In the genomic region with DNA sequence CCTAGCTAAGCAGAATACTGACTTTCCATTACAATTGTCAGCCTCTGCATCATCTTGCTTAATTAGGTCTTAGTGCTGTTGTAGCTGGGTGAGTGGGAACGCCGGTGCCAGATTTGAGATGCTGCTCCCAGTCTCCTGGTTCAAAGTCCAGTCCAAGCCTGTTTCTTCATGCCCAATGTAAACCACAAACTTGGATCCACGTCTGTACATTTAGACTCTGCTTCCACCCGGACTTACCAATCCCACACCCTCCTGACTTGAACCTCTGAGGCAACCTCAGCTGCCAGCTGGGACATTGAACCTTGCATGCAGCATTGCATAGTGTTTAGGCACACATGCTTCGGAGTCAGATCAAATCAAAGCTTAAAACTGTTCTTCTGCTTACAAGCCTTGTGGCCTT, we compare ENCODE assay signal across 27 cellular contexts. TPM values are rescaled to one million over a fixed set of nuclear protein-coding genes. Genes with fewer than 3 reads are reported as not detected.
DNase-seq lines count a peak whose midpoint lies in the region; ATAC-seq, FAIRE-seq and TF ChIP-seq lines count a peak whose summit lies in the region.
"Had no signal": no experiment of that assay in that cellular context is flagged by ENCODE, and none has a peak within 500 bp of the region (broad histone marks: within the 10 kb centered on the region; RNA-seq: fewer than 3 reads in every experiment).

No MANE protein-coding gene starts in this region.

- H2AFZ ChIP-seq in mesenchymal stem cell (ENCODE audit: low read depth, low read length), result no peak overlapping the region

- H3K27me3 Mint-ChIP-seq in activated CD8-positive, alpha-beta T cell treated with anti-CD3 and anti-CD28 coated beads, Interleukin-2, amount 10 ng/mL, durations not matched to agents 7 days and 5 days (ENCODE audit: low read depth), result peaks cover 3% of the 10 kb centered on the region
- H3K27me3 Mint-ChIP-seq in activated CD8-positive, alpha-beta T cell treated with anti-CD3 and anti-CD28 coated beads for 36 hours, result no peaks in the 10 kb centered on the region
- H3K27me3 Mint-ChIP-seq: activated CD4-positive, alpha-beta T cell treated with anti-CD3 and anti-CD28 coated beads for 36 hours; CD4-positive, CD25-positive, alpha-beta regulatory T cell; progenitor cell of endocrine pancreas had no signal

- no peak for TF ChIP-seq CTCF in activated CD8-positive, alpha-beta T cell treated with anti-CD3 and anti-CD28 coated beads for 36 hours (IDR thresholded peaks at IDR 0.05)

- H3K23ac ChIP-seq in mesenchymal stem cell (ENCODE audit: low read length in 2 of 2), result no peak overlapping the region

- no peak overlapping the region for H2BK15ac ChIP-seq in mesenchymal stem cell (ENCODE audit: low read depth, poor library complexity, severe bottlenecking)

- no peak for FAIRE-seq in frontal cortex (lab: Jason Lieb, UNC)
- FAIRE-seq: endometrium, GM12878 had no signal

- H3K4ac ChIP-seq in mesenchymal stem cell (ENCODE audit: low read depth in 1 of 2, low read length in 2 of 2), result no peak overlapping the region

- ATAC-seq in activated CD8-positive, alpha-beta T cell treated with anti-CD3 and anti-CD28 coated beads, Interleukin-2, amount 10 ng/mL, durations not matched to agents 7 days and 5 days, result no peak
- no peak for ATAC-seq in activated CD8-positive, alpha-beta T cell treated with anti-CD3 and anti-CD28 coated beads for 36 hours
- ATAC-seq in GM18505 (IDR thresholded peaks at IDR 0.05; ENCODE audit: unreplicated experiment) (no peak), Right ventricle myocardium inferior (no peak)
- ATAC-seq: activated CD4-positive, alpha-beta T cell treated with anti-CD3 and anti-CD28 coated beads for 36 hours; GM12878; stimulated activated naive CD8-positive, alpha-beta T cell treated with anti-CD3 and anti-CD28 coated beads, Interleukin-15, Interleukin-2, amounts not matched to agents 100 U/mL and 50 U/mL, for 24 hours had no signal

- peak; percentile 16 for DNase-seq in activated CD8-positive, alpha-beta T cell treated with anti-CD3 and anti-CD28 coated beads, Interleukin-2, amount 10 ng/mL, durations not matched to agents 7 days and 5 days
- no peak for DNase-seq in activated CD8-positive, alpha-beta T cell treated with anti-CD3 and anti-CD28 coated beads for 36 hours
- no peak for DNase-seq in mesenchymal stem cell
- DNase-seq in NCI-H69 (lab: John Stamatoyannopoulos, UW), result no peak
- no peak for DNase-seq in frontal cortex (ENCODE audit: low spot score in 2 of 2)
- no peak for DNase-seq in Right ventricle myocardium inferior (ENCODE audit: missing footprints)
- DNase-seq: activated CD4-positive, alpha-beta T cell treated with anti-CD3 and anti-CD28 coated beads for 36 hours; activated CD8-positive, alpha-beta memory T cell treated with anti-CD3 and anti-CD28 coated beads for 24 hours; activated gamma-delta T cell treated with Interleukin-2 at 50 U/mL for 16 hours; activated T-cell treated with anti-CD3 and anti-CD28 coated beads, Interleukin-2, amount 50 U/mL, for 1 hour; CD4-positive, CD25-positive, alpha-beta regulatory T cell; IMR-90; NCI-H1092; NCI-H1694 treated with DMSO at 0.1 percent for 48 hours; RPMI8226; sigmoid colon; stimulated activated naive CD8-positive, alpha-beta T cell treated with anti-CD3 and anti-CD28 coated beads, Interleukin-15, Interleukin-2, amounts not matched to agents 100 U/mL and 50 U/mL, for 24 hours had no signal

- H3K36me3 ChIP-seq in esophagus (ENCODE audit: control insufficient read depth in 2 of 2, insufficient read depth in 2 of 2, low read length in 1 of 2) (no peaks in the 10 kb centered on the region), mesenchymal stem cell (ENCODE audit: control insufficient read depth in 1 of 2, insufficient read depth in 2 of 2, low read depth in 1 of 2, low read length in 2 of 2) (peaks cover 0 to 21% of the 10 kb centered on the region in 2 experiments)

- peaks cover 14% of the 10 kb centered on the region for H3K4me1 Mint-ChIP-seq in activated CD8-positive, alpha-beta T cell treated with anti-CD3 and anti-CD28 coated beads, Interleukin-2, amount 10 ng/mL, durations not matched to agents 7 days and 5 days (ENCODE audit: low read depth)
- H3K4me1 Mint-ChIP-seq in activated CD8-positive, alpha-beta T cell treated with anti-CD3 and anti-CD28 coated beads for 36 hours (ENCODE audit: low read depth), result peaks cover 15% of the 10 kb centered on the region

- H2BK5ac ChIP-seq in mesenchymal stem cell (ENCODE audit: low read depth, low read length, poor library complexity, severe bottlenecking), result no peak overlapping the region

- TF ChIP-seq POLR2A in GM18505 (IDR thresholded peaks at IDR 0.05; ENCODE audit: borderline replicate concordance, extremely low read depth, insufficient read depth, insufficient read length), result no peak

- intact Hi-C loops in activated CD8-positive, alpha-beta T cell treated with anti-CD3 and anti-CD28 coated beads for 36 hours (cut with micrococcal nuclease), result no loop called here
- intact Hi-C loops in Right ventricle myocardium inferior (cut with DNase I), result no loop called here

- H4K8ac ChIP-seq in mesenchymal stem cell (ENCODE audit: low read length), result no peak overlapping the region

- 38 to 49% methylated on average over 5 of the region's 5 CpGs for WGBS in esophagus, 2 donors
- WGBS in mesenchymal stem cell, result 92% methylated on average over 5 of the region's 5 CpGs

- no peak overlapping the region for H2BK120ac ChIP-seq in mesenchymal stem cell (ENCODE audit: low read depth, low read length)

- no peaks in the 10 kb centered on the region for H3K9me3 Mint-ChIP-seq in activated CD8-positive, alpha-beta T cell treated with anti-CD3 and anti-CD28 coated beads, Interleukin-2, amount 10 ng/mL, durations not matched to agents 7 days and 5 days (ENCODE audit: insufficient read depth)
- H3K9me3 Mint-ChIP-seq in activated CD8-positive, alpha-beta T cell treated with anti-CD3 and anti-CD28 coated beads for 36 hours, result no peaks in the 10 kb centered on the region
- H3K9me3 Mint-ChIP-seq: CD4-positive, CD25-positive, alpha-beta regulatory T cell had no signal

- H3K27ac Mint-ChIP-seq in activated CD8-positive, alpha-beta T cell treated with anti-CD3 and anti-CD28 coated beads, Interleukin-2, amount 10 ng/mL, durations not matched to agents 7 days and 5 days, result no peak overlapping the region
- H3K27ac Mint-ChIP-seq in activated CD8-positive, alpha-beta T cell treated with anti-CD3 and anti-CD28 coated beads for 36 hours, result no peak overlapping the region
- H3K27ac Mint-ChIP-seq: activated CD4-positive, alpha-beta T cell treated with anti-CD3 and anti-CD28 coated beads for 36 hours; CD4-positive, CD25-positive, alpha-beta regulatory T cell; progenitor cell of endocrine pancreas had no signal

- H3K27ac ChIP-seq in esophagus (ENCODE audit: low read depth in 2 of 2, low read length in 1 of 2) (peak overlapping the region; percentile 79 to 86), mesenchymal stem cell (ENCODE audit: low read length, poor library complexity, severe bottlenecking) (no peak overlapping the region)
- H3K27ac ChIP-seq: neutrophil, sigmoid colon, SK-N-MC, vagina had no signal

- H3K36me3 Mint-ChIP-seq in activated CD8-positive, alpha-beta T cell treated with anti-CD3 and anti-CD28 coated beads, Interleukin-2, amount 10 ng/mL, durations not matched to agents 7 days and 5 days (ENCODE audit: low read depth), result peaks cover 10% of the 10 kb centered on the region
- H3K36me3 Mint-ChIP-seq in activated CD8-positive, alpha-beta T cell treated with anti-CD3 and anti-CD28 coated beads for 36 hours (ENCODE audit: low read depth), result peaks cover 3% of the 10 kb centered on the region

- H3K79me1 ChIP-seq in mesenchymal stem cell (replicated peaks; ENCODE audit: low read length, poor library complexity, severe bottlenecking), result no peaks in the 10 kb centered on the region

- H3K4me3 ChIP-seq in esophagus (ENCODE audit: low read depth in 1 of 2, low read length in 2 of 2), result no peak overlapping the region
- H3K4me3 ChIP-seq in mesenchymal stem cell (ENCODE audit: insufficient read depth in 1 of 2, low read depth in 1 of 2, low read length in 2 of 2), result no peak overlapping the region
- H3K4me3 ChIP-seq: GM12878, sigmoid colon, SK-N-MC, vagina had no signal

- no peak overlapping the region for H3K18ac ChIP-seq in mesenchymal stem cell (ENCODE audit: low read depth in 1 of 2, low read length in 2 of 2)

- H3K4me3 Mint-ChIP-seq in activated CD8-positive, alpha-beta T cell treated with anti-CD3 and anti-CD28 coated beads, Interleukin-2, amount 10 ng/mL, durations not matched to agents 7 days and 5 days, result no peak overlapping the region
- H3K4me3 Mint-ChIP-seq in activated CD8-positive, alpha-beta T cell treated with anti-CD3 and anti-CD28 coated beads for 36 hours, result no peak overlapping the region
- H3K4me3 Mint-ChIP-seq: activated CD4-positive, alpha-beta T cell treated with anti-CD3 and anti-CD28 coated beads for 36 hours; CD4-positive, CD25-positive, alpha-beta regulatory T cell had no signal

- no peak overlapping the region for H3K9ac ChIP-seq in mesenchymal stem cell (ENCODE audit: low read length)

- CTCF ChIA-PET in activated CD8-positive, alpha-beta T cell treated with anti-CD3 and anti-CD28 coated beads, Interleukin-2, amount 10 ng/mL, durations not matched to agents 7 days and 5 days (lab: Charles Lee), result interaction anchor here (1.0 to 4.8 kb wide), 6 partner anchors 10 to 89 kb away, joined by 4 to 58 read pairs (median 5); no protein-coding TSS in a partner anchor
- CTCF ChIA-PET in activated CD8-positive, alpha-beta T cell treated with anti-CD3 and anti-CD28 coated beads for 36 hours (lab: Charles Lee), result interaction anchor here (0.9 to 4.7 kb wide), 9 partner anchors 9 to 289 kb away, joined by 3 to 51 read pairs (median 3); a partner anchor contains a TSS

- no peak overlapping the region for H2BK12ac ChIP-seq in mesenchymal stem cell (ENCODE audit: low read length in 2 of 2)

- POLR2A ChIA-PET in activated CD8-positive, alpha-beta T cell treated with anti-CD3 and anti-CD28 coated beads, Interleukin-2, amount 10 ng/mL, durations not matched to agents 7 days and 5 days (lab: Charles Lee), result interaction anchor here (1.0 kb wide), 1 partner anchor 11 kb away, joined by 4 read pairs; no protein-coding TSS in a partner anchor
- POLR2A ChIA-PET in activated CD8-positive, alpha-beta T cell treated with anti-CD3 and anti-CD28 coated beads for 36 hours (lab: Charles Lee), result interaction anchor here (0.7 to 0.9 kb wide), 2 partner anchors 14 to 101 kb away, joined by 3 read pairs; no protein-coding TSS in a partner anchor

- H3K14ac ChIP-seq in mesenchymal stem cell (ENCODE audit: low read length in 2 of 2), result no peak overlapping the region

- H3K4me1 ChIP-seq in esophagus (ENCODE audit: control insufficient read depth in 2 of 2, insufficient read depth in 2 of 2, low read length in 1 of 2) (no peaks in the 10 kb centered on the region), mesenchymal stem cell (ENCODE audit: control insufficient read depth, insufficient read depth, low read depth, low read length) (peaks cover 1% of the 10 kb centered on the region)
- H3K4me1 ChIP-seq: sigmoid colon had no signal

- H3K27me3 ChIP-seq in esophagus (ENCODE audit: control insufficient read depth in 1 of 2, insufficient read depth in 2 of 2, low read length in 2 of 2) (no peaks in the 10 kb centered on the region), mesenchymal stem cell (ENCODE audit: control insufficient read depth in 1 of 2, insufficient read depth in 1 of 2, low read length in 2 of 2) (no peaks in the 10 kb centered on the region)
- H3K27me3 ChIP-seq: neutrophil, sigmoid colon, vagina had no signal

- no peak overlapping the region for H3K4me2 ChIP-seq in mesenchymal stem cell (ENCODE audit: low read length, poor library complexity, severe bottlenecking)

- no peak overlapping the region for H2AK5ac ChIP-seq in mesenchymal stem cell (ENCODE audit: low read length, severe bottlenecking)

- no peaks in the 10 kb centered on the region for H3K9me3 ChIP-seq in esophagus (ENCODE audit: control insufficient read depth in 2 of 2, insufficient read depth in 1 of 2, low read depth in 1 of 2, low read length in 1 of 2)
- no peaks in the 10 kb centered on the region for H3K9me3 ChIP-seq in mesenchymal stem cell (ENCODE audit: control insufficient read depth, low read length)
- H3K9me3 ChIP-seq: neutrophil, sigmoid colon, vagina had no signal

- peak overlapping the region; percentile 45 for H4K91ac ChIP-seq in mesenchymal stem cell (ENCODE audit: low read length)

RNA-seq across cellular contexts. Expression of a gene that starts 43.0 kb away (rescaled TPM):
- under 1 TPM in 1 of 2 experiments, not detected in 1; 0.26 TPM for total RNA-seq in activated CD8-positive, alpha-beta T cell treated with anti-CD3 and anti-CD28 coated beads, Interleukin-2, amount 10 ng/mL, durations not matched to agents 7 days and 5 days
- total RNA-seq in activated CD8-positive, alpha-beta T cell treated with anti-CD3 and anti-CD28 coated beads for 36 hours, result not detected
- 1 to 10 TPM; 5.3 to 6.7 TPM for polyA plus RNA-seq in esophagus
- polyA plus RNA-seq in mesenchymal stem cell (2013, experiment 1 of 2), result 0.06 TPM
- not detected for polyA plus RNA-seq in mesenchymal stem cell (2013, experiment 2 of 2)
- 0.41 TPM for total RNA-seq in frontal cortex
- total RNA-seq in Right ventricle myocardium inferior, result not detected
- total RNA-seq: A172; activated CD4-positive, alpha-beta T cell treated with anti-CD3 and anti-CD28 coated beads for 36 hours; IMR-90; kidney epithelial cell had no signal
- polyA plus RNA-seq: IMR-90 had no signal

RNA-seq across cellular contexts. Expression of a gene that starts 50.5 kb away (rescaled TPM):
- total RNA-seq in activated CD8-positive, alpha-beta T cell treated with anti-CD3 and anti-CD28 coated beads, Interleukin-2, amount 10 ng/mL, durations not matched to agents 7 days and 5 days, result 10 to 100 TPM; 26.5 to 31.8 TPM
- total RNA-seq in activated CD8-positive, alpha-beta T cell treated with anti-CD3 and anti-CD28 coated beads for 36 hours, result 10 to 100 TPM; 40.5 to 42.2 TPM
- polyA plus RNA-seq in esophagus, result 10 to 100 TPM; 14.5 to 24.1 TPM
- 52.4 TPM for polyA plus RNA-seq in mesenchymal stem cell (2013, experiment 1 of 2)
- 53.5 TPM for polyA plus RNA-seq in mesenchymal stem cell (2013, experiment 2 of 2)
- total RNA-seq in frontal cortex, result 106 TPM
- total RNA-seq in Right ventricle myocardium inferior, result 22.6 TPM
